ENCODE assay signal across 27 cellular contexts in the genomic region with DNA sequence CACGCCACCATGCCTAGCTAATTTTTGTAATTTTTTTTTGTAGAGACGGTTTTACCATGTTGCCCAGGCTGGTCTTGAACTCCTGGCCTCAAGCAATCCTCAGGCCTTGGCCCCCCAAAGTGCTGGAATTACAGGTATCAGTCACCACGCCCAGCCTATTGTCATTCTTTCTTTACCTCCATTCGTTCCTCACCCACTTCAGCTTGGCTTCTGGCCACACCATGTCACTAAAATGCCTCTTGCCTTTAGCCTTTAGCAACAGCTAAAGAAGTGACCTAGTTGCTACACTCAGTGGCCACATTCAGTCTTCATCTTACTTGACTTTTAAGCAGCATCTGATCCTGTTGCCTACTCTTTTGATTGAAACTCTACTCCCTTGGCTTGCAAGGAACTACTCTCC.
"Had no signal": no experiment of that assay in that cellular context is flagged by ENCODE, and none has a peak within 500 bp of the region (broad histone marks: within the 10 kb centered on the region; RNA-seq: fewer than 3 reads in every experiment).

No MANE protein-coding gene starts in this region.

- DNase-seq: dermis blood vessel endothelial cell; effector memory CD4-positive, alpha-beta T cell; erythroblast; esophagus squamous epithelium; foreskin melanocyte; glutamatergic neuron; heart right ventricle; hypothalamus; immature natural killer cell; left ventricle myocardium superior; lower lobe of right lung; naive thymus-derived CD8-positive, alpha-beta T cell; right lobe of liver; small intestine; stimulated activated CD4-positive, alpha-beta T cell treated with anti-CD3 and anti-CD28 coated beads, Interleukin-12 subunit alpha, Interleukin-12 subunit beta, amount 100 ng/mL, for 4 hours; stimulated activated CD4-positive, alpha-beta T cell treated with anti-CD3 and anti-CD28 coated beads, Interleukin-1b, Interleukin-23, amount 100 ng/mL, for 48 hours; stimulated activated CD4-positive, alpha-beta T cell treated with anti-CD3 and anti-CD28 coated beads, Interleukin-4, amount 100 ng/mL, for 1 hour; stimulated activated naive CD8-positive, alpha-beta T cell treated with anti-CD3 and anti-CD28 coated beads, Interleukin-15, Interleukin-2, amounts not matched to agents 100 U/mL and 50 U/mL, for 24 hours; substantia nigra; testis had no signal

- H3K27ac ChIP-seq: coronary artery, esophagus squamous epithelium, heart right ventricle, lower lobe of right lung, neutrophil, parathyroid adenoma, right lobe of liver, testis, tibial nerve, vagina had no signal

- H3K9me3 Mint-ChIP-seq: naive thymus-derived CD8-positive, alpha-beta T cell; stimulated activated effector memory CD8-positive, alpha-beta T cell treated with anti-CD3 and anti-CD28 coated beads, Interleukin-12 subunit alpha, Interleukin-12 subunit beta, amount 100 ng/mL, for 72 hours had no signal

- H3K27me3 ChIP-seq: right lobe of liver, testis, vagina had no signal

- H3K36me3 Mint-ChIP-seq: immature natural killer cell; naive thymus-derived CD8-positive, alpha-beta T cell; stimulated activated effector memory CD8-positive, alpha-beta T cell treated with anti-CD3 and anti-CD28 coated beads, Interleukin-12 subunit alpha, Interleukin-12 subunit beta, amount 100 ng/mL, for 72 hours had no signal

- H3K4me3 ChIP-seq: coronary artery, esophagus squamous epithelium, heart right ventricle, lower lobe of right lung, right lobe of liver, testis, tibial nerve, vagina had no signal

- H2AFZ ChIP-seq: parathyroid adenoma had no signal

- H3K27ac Mint-ChIP-seq: immature natural killer cell; naive thymus-derived CD8-positive, alpha-beta T cell; progenitor cell of endocrine pancreas; stimulated activated effector memory CD8-positive, alpha-beta T cell treated with anti-CD3 and anti-CD28 coated beads, Interleukin-12 subunit alpha, Interleukin-12 subunit beta, amount 100 ng/mL, for 72 hours had no signal

- H3K79me2 ChIP-seq: parathyroid adenoma had no signal

- H3K9me3 ChIP-seq: esophagus squamous epithelium, heart right ventricle, lower lobe of right lung, neutrophil, right lobe of liver, testis, tibial nerve, vagina had no signal

- ATAC-seq: heart right ventricle; left ventricle myocardium superior; lower lobe of right lung; naive thymus-derived CD8-positive, alpha-beta T cell; stimulated activated effector memory CD8-positive, alpha-beta T cell treated with anti-CD3 and anti-CD28 coated beads, Interleukin-12 subunit alpha, Interleukin-12 subunit beta, amount 100 ng/mL, for 72 hours; stimulated activated naive CD8-positive, alpha-beta T cell treated with anti-CD3 and anti-CD28 coated beads, Interleukin-15, Interleukin-2, amounts not matched to agents 100 U/mL and 50 U/mL, for 24 hours had no signal

- H3K4me3 Mint-ChIP-seq: immature natural killer cell; naive thymus-derived CD8-positive, alpha-beta T cell; stimulated activated effector memory CD8-positive, alpha-beta T cell treated with anti-CD3 and anti-CD28 coated beads, Interleukin-12 subunit alpha, Interleukin-12 subunit beta, amount 100 ng/mL, for 72 hours had no signal

- H3K36me3 ChIP-seq: esophagus squamous epithelium, heart right ventricle, lower lobe of right lung, neutrophil, right lobe of liver, tibial nerve, vagina had no signal
